In genomic region chr15:58357529-58358476, GRCh38 we compare ENCODE assay signal across 12 cellular contexts.
A peak's percentile ranks its signal among the peaks of the same experiment; 100 is the strongest.
DNase-seq lines count a peak whose midpoint lies in the region; ATAC-seq, FAIRE-seq and TF ChIP-seq lines count a peak whose summit lies in the region.
"Had no signal": no experiment of that assay in that cellular context is flagged by ENCODE, and none has a peak within 500 bp of the region (broad histone marks: within the 10 kb centered on the region; RNA-seq: fewer than 3 reads in every experiment).

No MANE protein-coding gene starts in this region.

- H3K4me2 ChIP-seq in osteoblast (ENCODE audit: insufficient read depth, low read length) = no peak overlapping the region

- FAIRE-seq in GM12891 (lab: Jason Lieb, UNC) = peak; percentile 61
- FAIRE-seq: D721Med, endometrium had no signal

- no peak for TF ChIP-seq POLR2A in GM12891 (IDR thresholded peaks at IDR 0.05; ENCODE audit: low read depth, low read length)

- no peaks in the 10 kb centered on the region for H4K20me1 ChIP-seq in osteoblast (ENCODE audit: insufficient read depth, low read length)

- no peak overlapping the region for H3K27ac ChIP-seq in osteoblast (ENCODE audit: low read depth, low read length)
- H3K27ac ChIP-seq: thyroid gland had no signal

- no peak for TF ChIP-seq CTCF in cardiac fibroblast (IDR thresholded peaks at IDR 0.05; ENCODE audit: low read depth, low read length)
- TF ChIP-seq CTCF in osteoblast (IDR thresholded peaks at IDR 0.05; ENCODE audit: extremely low read depth, low read depth, low read length) = no peak

- DNase-seq in GM12891 (ENCODE audit: insufficient read length, low spot score) (no peak), cardiac fibroblast (ENCODE audit: low read depth in 2 of 2) (peak; percentile 13 to 39), osteoblast (ENCODE audit: insufficient read length, low spot score, missing footprints) (peak; percentile 35), NCI-H1436 (lab: John Stamatoyannopoulos, UW) (no peak)
- peak; percentile 13 to 15 for DNase-seq in activated CD4-positive, alpha-beta T cell treated with anti-CD3 and anti-CD28 coated beads for 4 hours
- DNase-seq: NCI-H1105, thyroid gland had no signal

- no peaks in the 10 kb centered on the region for H3K36me3 ChIP-seq in osteoblast (ENCODE audit: insufficient read depth, low read length)
- H3K36me3 ChIP-seq: thyroid gland had no signal

- no peaks in the 10 kb centered on the region for H3K9me3 ChIP-seq in osteoblast (ENCODE audit: low read depth, low read length)
- H3K9me3 ChIP-seq: thyroid gland had no signal

- no peak overlapping the region for H2AFZ ChIP-seq in osteoblast (ENCODE audit: low read length)

- H3K4me3 ChIP-seq in cardiac fibroblast (replicated peaks in 1 of 2; ENCODE audit: low read depth in 2 of 2, low read length in 2 of 2) (no peak overlapping the region), osteoblast (ENCODE audit: insufficient read depth, low read length) (no peak overlapping the region)
- H3K4me3 ChIP-seq: thyroid gland had no signal

- H3K79me2 ChIP-seq in osteoblast (ENCODE audit: insufficient read depth, low read length) = no peaks in the 10 kb centered on the region

- H3K4me1 ChIP-seq in osteoblast (ENCODE audit: insufficient read depth, low read length) = peaks cover 16% of the 10 kb centered on the region
- H3K4me1 ChIP-seq: thyroid gland had no signal

- ATAC-seq in HG02623 (IDR thresholded peaks at IDR 0.05; ENCODE audit: unreplicated experiment) = no peak
- no peak for ATAC-seq in HG02642 (IDR thresholded peaks at IDR 0.05; ENCODE audit: poor library complexity, unreplicated experiment)
- ATAC-seq in HG03280 (IDR thresholded peaks at IDR 0.05; ENCODE audit: unreplicated experiment) = no peak

- peaks cover 55% of the 10 kb centered on the region for H3K27me3 ChIP-seq in osteoblast (ENCODE audit: insufficient read depth, low read length)
- H3K27me3 ChIP-seq: thyroid gland had no signal

TF ChIP-seq in GM12891, 5 proteins besides CTCF, POLR2A, EP300 and RAD21:
- no peak for TF ChIP-seq SPI1 (IDR thresholded peaks at IDR 0.05; ENCODE audit: low read depth, low read length)
- TF ChIP-seq PAX5 (IDR thresholded peaks at IDR 0.05; ENCODE audit: insufficient read depth, low read length, severe bottlenecking) = no peak
- peak; percentile 55; the same call in 1 of the 2 replicates for TF ChIP-seq POU2F2 (IDR thresholded peaks at IDR 0.05; ENCODE audit: low read depth, low read length)
TF ChIP-seq in GM12891: peak in this region for 1.

Comparison
In these comparisons a context has a peak if more than half of its experiments do, and no peak if none do; other contexts are left out.
1. DNase-seq: peak in activated CD4-positive, alpha-beta T cell treated with anti-CD3 and anti-CD28 coated beads for 4 hours (2 of 2), cardiac fibroblast (2 of 2) and osteoblast (single experiment); none in GM12891 (single experiment) and NCI-H1436 (single experiment).